15 cellular contexts compared by ENCODE assay signal in genomic region chr21:28959367-28960099, GRCh38. TPM values are rescaled to one million over a fixed set of nuclear protein-coding genes. Genes with fewer than 3 reads are reported as not detected.
DNase-seq lines count a peak whose midpoint lies in the region; FAIRE-seq and TF ChIP-seq lines count a peak whose summit lies in the region.
"Had no signal": no experiment of that assay in that cellular context is flagged by ENCODE, and none has a peak within 500 bp of the region (broad histone marks: within the 10 kb centered on the region; RNA-seq: fewer than 3 reads in every experiment).

No MANE protein-coding gene starts in this region.

- no peak overlapping the region for H3K4me3 Mint-ChIP-seq in osteocyte (ENCODE audit: unreplicated experiment)
- H3K4me3 Mint-ChIP-seq: natural killer cell treated with Interleukin-12 subunit alpha and Interleukin-12 subunit beta and Interleukin-15 and Interleukin-18, amount 100 ng/mL, for 72 hours had no signal

- peak in 1 of 2 experiments; percentile 52; a peak in 1 of 4 replicates for TF ChIP-seq EP300 in SK-N-SH (IDR thresholded peaks at IDR 0.05; ENCODE audit: borderline replicate concordance in 1 of 2, low read depth in 1 of 2, low read length in 1 of 2)

- peaks cover 2% of the 10 kb centered on the region for H3K4me1 Mint-ChIP-seq in osteocyte (ENCODE audit: unreplicated experiment)

- H3K4me3 ChIP-seq in SK-N-SH (ENCODE audit: low read depth in 2 of 2, low read length in 1 of 2) = no peak overlapping the region

- POLR2A ChIA-PET in SK-N-SH (lab: Yijun Ruan, JAX) (no interaction called here), HEK293T (lab: Yijun Ruan, JAX) (no interaction called here), GM10248 (lab: Yijun Ruan, JAX) (no interaction called here)

- H2AFZ ChIP-seq in SK-N-SH (ENCODE audit: low read depth) = 0 out of 2 replicates have a peak overlapping the region, but pooled peaks have one; percentile 37

- TF ChIP-seq CTCF in SK-N-SH (IDR thresholded peaks at IDR 0.05) (no peak), osteocyte (IDR thresholded peaks at IDR 0.05) (no peak), GM10248 (IDR thresholded peaks at IDR 0.05; ENCODE audit: control extremely low read depth, extremely low read depth, low read depth, missing control alignments) (no peak)

- peak overlapping the region; percentile 59; the same call in 1 of the 2 replicates for H3K9ac ChIP-seq in SK-N-SH

- H3K27me3 Mint-ChIP-seq in osteocyte (ENCODE audit: unreplicated experiment) = no peaks in the 10 kb centered on the region
- H3K27me3 Mint-ChIP-seq: natural killer cell treated with Interleukin-12 subunit alpha and Interleukin-12 subunit beta and Interleukin-15 and Interleukin-18, amount 100 ng/mL, for 72 hours had no signal

- H3K4me1 ChIP-seq in SK-N-SH (ENCODE audit: control insufficient read depth in 1 of 2, insufficient read depth in 2 of 2, low read depth in 1 of 2, low read length in 1 of 2) = peaks cover 0 to 3% of the 10 kb centered on the region in 2 experiments; a peak in 1 of 4 replicates

- peaks cover 6% of the 10 kb centered on the region; the same call in 1 of the 2 replicates for H3K79me2 ChIP-seq in SK-N-SH (ENCODE audit: insufficient read depth)

- H3K9me3 Mint-ChIP-seq in osteocyte (ENCODE audit: unreplicated experiment) = no peaks in the 10 kb centered on the region
- H3K9me3 Mint-ChIP-seq: natural killer cell treated with Interleukin-12 subunit alpha and Interleukin-12 subunit beta and Interleukin-15 and Interleukin-18, amount 100 ng/mL, for 72 hours had no signal

- H3K4me2 ChIP-seq in SK-N-SH = peak overlapping the region; percentile 19; the same call in 1 of the 2 replicates

- no peaks in the 10 kb centered on the region for H4K20me1 ChIP-seq in SK-N-SH (ENCODE audit: insufficient read depth)

- H3K9me3 ChIP-seq in SK-N-SH = no peaks in the 10 kb centered on the region

- CTCF ChIA-PET in SK-N-SH (lab: Yijun Ruan, JAX) = interaction anchor here (1.1 to 1.2 kb wide), 2 partner anchors 10 to 66 kb away, joined by 3 to 4 read pairs; no protein-coding TSS in a partner anchor
- CTCF ChIA-PET in HEK293T (lab: Yijun Ruan, JAX) = no interaction called here
- CTCF ChIA-PET in GM10248 (lab: Yijun Ruan, JAX) = interaction anchor here (1.0 to 1.6 kb wide), 3 partner anchors 10 to 33 kb away, joined by 3 read pairs; partner anchors contain the start of gene LTN1

- WGBS in SK-N-SH (ENCODE audit: low lambda C conversion rate) = 51% methylated on average over 7 of the region's 7 CpGs

- no peaks in the 10 kb centered on the region for H3K27me3 ChIP-seq in SK-N-SH (ENCODE audit: insufficient read depth)

- peaks cover 58% of the 10 kb centered on the region for H3K36me3 Mint-ChIP-seq in osteocyte (ENCODE audit: unreplicated experiment)

- H3K9me2 ChIP-seq in SK-N-SH = no peaks in the 10 kb centered on the region

- FAIRE-seq in G401.6 (lab: Jason Lieb, UNC) = peak; percentile 83

- H3K27ac ChIP-seq in SK-N-SH (ENCODE audit: low read depth in 2 of 2, low read length in 1 of 2) = peak overlapping the region; percentile 58 to 90; a peak in 3 of 4 replicates

- H3F3A ChIP-seq in SK-N-SH (replicated peaks; ENCODE audit: insufficient read depth) = peaks cover 28% of the 10 kb centered on the region

- TF ChIP-seq RAD21 in SK-N-SH (IDR thresholded peaks at IDR 0.05; ENCODE audit: low read length) = no peak

- peak overlapping the region; percentile 38 for H3K27ac Mint-ChIP-seq in osteocyte (ENCODE audit: unreplicated experiment)
- H3K27ac Mint-ChIP-seq: natural killer cell treated with Interleukin-12 subunit alpha and Interleukin-12 subunit beta and Interleukin-15 and Interleukin-18, amount 100 ng/mL, for 72 hours had no signal

- no peak for DNase-seq in SK-N-SH
- peak; percentile 36 for DNase-seq in fibroblast of gingiva (ENCODE audit: low read depth)
- no peak for DNase-seq in osteocyte (ENCODE audit: extremely low spot score, unreplicated experiment)
- no peak for DNase-seq in HEK293T (ENCODE audit: extremely low spot score)
- no peak for DNase-seq in NCI-H748 (lab: John Stamatoyannopoulos, UW; ENCODE audit: unreplicated experiment)
- DNase-seq in NCI-H526 (lab: John Stamatoyannopoulos, UW) = no peak
- DNase-seq in GM10248 (ENCODE audit: extremely low spot score) = no peak
- DNase-seq: activated effector memory CD4-positive, alpha-beta T cell treated with anti-CD3 and anti-CD28 coated beads, Interleukin-2, amount 50 U/mL, for 16 hours; MV-4-11; NCI-H446; SHP77 treated with DMSO at 0.1 percent for 48 hours; stimulated activated CD4-positive, alpha-beta T cell treated with anti-CD3 and anti-CD28 coated beads, Interleukin-12 subunit alpha, Interleukin-12 subunit beta, amount 100 ng/mL, for 4 hours; stimulated activated CD8-positive, alpha-beta memory T cell treated with anti-CD3 and anti-CD28 coated beads, Interleukin-4, amount 100 ng/mL, for 48 hours had no signal

- peaks cover 79 to 80% of the 10 kb centered on the region in 2 experiments for H3K36me3 ChIP-seq in SK-N-SH (replicated peaks in 1 of 2; ENCODE audit: control insufficient read depth in 1 of 2, insufficient read depth in 2 of 2, low read length in 1 of 2)

TF ChIP-seq in SK-N-SH, 30 proteins besides CTCF, POLR2A, EP300 and RAD21 (continues in another document):
- TF ChIP-seq FOSL2 (IDR thresholded peaks at IDR 0.05; ENCODE audit: borderline replicate concordance, low read depth) (peak; percentile 86; the same call in 1 of the 2 replicates), ELF1 (IDR thresholded peaks at IDR 0.05) (no peak), TEAD4 (IDR thresholded peaks at IDR 0.05; ENCODE audit: borderline replicate concordance, insufficient read depth) (peak; percentile 61; the same call in 1 of the 2 replicates), NRF1 (IDR thresholded peaks at IDR 0.05; ENCODE audit: low read depth, low read length) (no peak), TCF12 (IDR thresholded peaks at IDR 0.05) (peak; percentile 60), YY1 (IDR thresholded peaks at IDR 0.05; ENCODE audit: low read depth) (no peak), SMC3 (IDR thresholded peaks at IDR 0.05; ENCODE audit: low read depth, low read length) (no peak), NFIC (IDR thresholded peaks at IDR 0.05; ENCODE audit: borderline replicate concordance) (peak; percentile 36; the same call in 1 of the 2 replicates), JUND (IDR thresholded peaks at IDR 0.05) (peak; percentile 81), PBX3 (IDR thresholded peaks at IDR 0.05) (peak; percentile 87), TAF1 (IDR thresholded peaks at IDR 0.05; ENCODE audit: borderline replicate concordance, low read depth, low read length) (no peak), SIN3A (IDR thresholded peaks at IDR 0.05; ENCODE audit: borderline replicate concordance, low read depth, low read length) (no peak), RFX5 (IDR thresholded peaks at IDR 0.05; ENCODE audit: low read length) (no peak), GATA2 (CRISPR knock-in tag; IDR thresholded peaks at IDR 0.05) (no peak)

TF ChIP-seq in HEK293T, 16 proteins besides CTCF, POLR2A, EP300 and RAD21:
- TF ChIP-seq SP1 (IDR thresholded peaks at IDR 0.05) (no peak), CTBP1 (IDR thresholded peaks at IDR 0.05; ENCODE audit: borderline replicate concordance) (no peak), TARDBP (IDR thresholded peaks at IDR 0.05) (no peak), FOXA1 (IDR thresholded peaks at IDR 0.05) (no peak), LEF1 (IDR thresholded peaks at IDR 0.05; ENCODE audit: borderline replicate concordance) (no peak), HDGF (IDR thresholded peaks at IDR 0.05; ENCODE audit: borderline replicate concordance) (no peak), SUZ12 (IDR thresholded peaks at IDR 0.05) (no peak), FOXK2 (IDR thresholded peaks at IDR 0.05) (no peak)

RNA-seq across cellular contexts. Expression of gene LTN1, which starts 33.1 kb away (rescaled TPM):
- 3.2 and 4.8 TPM in 2 replicates for polyA plus RNA-seq in SK-N-SH (2012; rRNA removed)
- 5.3 and 5.8 TPM in 2 replicates for polyA plus RNA-seq in SK-N-SH (2012; cell fraction: cytosol; rRNA removed)
- 4.7 and 10.1 TPM in 2 replicates for polyA plus RNA-seq in SK-N-SH (2012; cell fraction: nucleus; rRNA removed)
- 25.6 and 26.2 TPM in 2 replicates for total RNA-seq in osteocyte

RNA-seq across cellular contexts. Expression of gene RWDD2B, which starts 59.6 kb away (rescaled TPM):
- 20.8 and 27.7 TPM in 2 replicates for polyA plus RNA-seq in SK-N-SH (2012; rRNA removed)
- polyA plus RNA-seq in SK-N-SH (2012; cell fraction: cytosol; rRNA removed) = 30.6 and 38.6 TPM in 2 replicates
- 6.0 and 13.5 TPM in 2 replicates for polyA plus RNA-seq in SK-N-SH (2012; cell fraction: nucleus; rRNA removed)
- total RNA-seq in osteocyte = 10.9 and 11.2 TPM in 2 replicates
